8 cellular contexts compared by ENCODE assay signal in the genomic region with DNA sequence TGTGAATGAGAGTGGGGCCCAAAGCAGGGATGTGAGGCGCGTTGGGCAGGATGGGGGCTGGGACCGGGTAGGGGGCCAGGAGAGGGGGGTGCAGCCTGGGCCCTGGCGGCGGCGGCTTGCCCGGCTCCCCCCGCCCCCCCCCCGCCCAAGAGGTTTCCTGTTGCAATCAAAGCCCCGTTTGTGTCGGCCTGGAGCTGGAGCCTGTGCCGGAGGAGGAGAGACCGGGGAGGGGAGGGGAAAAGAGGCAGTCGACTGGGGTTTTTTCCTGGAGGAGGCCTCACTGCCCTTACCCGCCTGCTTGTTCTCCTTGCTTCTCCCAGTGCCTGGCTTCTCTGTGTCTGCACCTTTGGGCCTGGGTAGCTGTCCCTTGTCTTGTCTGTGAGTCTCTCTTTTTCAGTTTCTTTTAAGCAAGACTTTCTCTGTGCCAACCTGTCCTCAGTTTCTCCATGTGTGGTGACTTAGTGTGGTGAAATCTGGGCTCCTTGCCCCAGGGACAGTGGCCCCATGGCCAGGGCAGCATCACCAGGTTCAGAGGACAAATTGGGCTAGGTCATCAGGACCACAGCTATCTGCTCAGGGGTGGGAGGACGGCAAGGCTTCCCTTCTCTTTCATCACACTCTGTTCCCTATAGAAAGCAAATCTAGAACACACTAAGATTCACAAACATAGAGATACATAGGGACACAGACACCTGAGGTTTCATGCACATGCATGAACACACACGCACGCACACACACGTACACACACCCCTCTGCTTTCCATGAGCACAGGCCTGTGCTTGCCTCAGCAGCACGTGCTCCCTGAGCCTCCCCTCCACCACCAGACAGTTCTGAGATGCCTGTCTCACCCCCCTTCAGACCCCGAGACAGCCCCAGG. TPM values are rescaled to one million over a fixed set of nuclear protein-coding genes. Genes with fewer than 3 reads are reported as not detected.
A peak's percentile ranks its signal among the peaks of the same experiment; 100 is the strongest.
DNase-seq lines count a peak whose midpoint lies in the region; ATAC-seq and TF ChIP-seq lines count a peak whose summit lies in the region.

No MANE protein-coding gene starts in this region.

- peaks cover 17% of the 10 kb centered on the region for H3K36me3 Mint-ChIP-seq in CD8-positive, alpha-beta T cell
- H3K36me3 Mint-ChIP-seq in endothelial cell (ENCODE audit: low read depth, unreplicated experiment) = peaks cover 4% of the 10 kb centered on the region

- peaks cover 70% of the 10 kb centered on the region for H3K4me1 Mint-ChIP-seq in CD8-positive, alpha-beta T cell (ENCODE audit: low read depth)
- peaks cover 51% of the 10 kb centered on the region for H3K4me1 Mint-ChIP-seq in endothelial cell (ENCODE audit: unreplicated experiment)

- H2BK12ac ChIP-seq in neuronal stem cell (ENCODE audit: low read length) = peak overlapping the region; percentile 11

- no peaks in the 10 kb centered on the region for H3K9me3 ChIP-seq in CD8-positive, alpha-beta T cell (ENCODE audit: low read length)
- no peaks in the 10 kb centered on the region for H3K9me3 ChIP-seq in neuronal stem cell (replicated peaks in 1 of 2; ENCODE audit: control insufficient read depth in 2 of 2, insufficient read depth in 1 of 2, low read depth in 1 of 2, low read length in 2 of 2)

- H3K9me3 Mint-ChIP-seq in CD8-positive, alpha-beta T cell = no peaks in the 10 kb centered on the region
- no peaks in the 10 kb centered on the region for H3K9me3 Mint-ChIP-seq in endothelial cell (ENCODE audit: unreplicated experiment)

- H3K27me3 Mint-ChIP-seq in CD8-positive, alpha-beta T cell (ENCODE audit: low read depth) = no peaks in the 10 kb centered on the region
- H3K27me3 Mint-ChIP-seq in endothelial cell (ENCODE audit: unreplicated experiment) = peaks cover 13% of the 10 kb centered on the region

- H3K4ac ChIP-seq in neuronal stem cell (ENCODE audit: low read length) = no peak overlapping the region

- H3K18ac ChIP-seq in neuronal stem cell (ENCODE audit: low read length) = peak overlapping the region; percentile 93

- intact Hi-C loops in CD8-positive, alpha-beta T cell (cut with DNase I, micrococcal nuclease) = no loop called here

- WGBS in neuronal stem cell (ENCODE audit: extremely low coverage in 2 of 2, insufficient read length in 2 of 2, insufficient replicate concordance in 1 of 2), 2 donors = no CpG with 5 or more reads among the region's 21 CpGs

- H2AFZ ChIP-seq in neuronal stem cell (ENCODE audit: low read length) = peak overlapping the region; percentile 57

- no peak overlapping the region for H2BK5ac ChIP-seq in neuronal stem cell (ENCODE audit: low read length)

- DNase-seq in CD8-positive, alpha-beta T cell = peak in 2 of 7 experiments; percentile 43
- DNase-seq in T-helper 1 cell (peak in 4 of 5 donors; percentile 30 to 47 (median 38)), endothelial cell (ENCODE audit: low spot score) (no peak), neuronal stem cell (ENCODE audit: low spot score) (no peak), DMS53 (lab: John Stamatoyannopoulos, UW) (no peak)
- no peak for DNase-seq in activated CD4-positive, alpha-beta T cell treated with anti-CD3 and anti-CD28 coated beads, Interleukin-2, amount 50 U/mL, for 48 hours

- no peaks in the 10 kb centered on the region for H3K36me3 ChIP-seq in CD8-positive, alpha-beta T cell (ENCODE audit: insufficient read depth, low read length)
- no peaks in the 10 kb centered on the region for H3K36me3 ChIP-seq in neuronal stem cell (replicated peaks in 1 of 2; ENCODE audit: control insufficient read depth in 2 of 2, insufficient read depth in 2 of 2, low read length in 2 of 2)

- no peak overlapping the region for H3K4me2 ChIP-seq in neuronal stem cell (ENCODE audit: insufficient read depth, low read length, poor library complexity, severe bottlenecking)

- peak overlapping the region; percentile 24 for H2BK15ac ChIP-seq in neuronal stem cell (ENCODE audit: low read length)

- ATAC-seq in CD8-positive, alpha-beta T cell = no peak
- ATAC-seq in HG03280 (IDR thresholded peaks at IDR 0.05; ENCODE audit: unreplicated experiment) (no peak), GM18867 (IDR thresholded peaks at IDR 0.05; ENCODE audit: unreplicated experiment) (no peak)

- no peak overlapping the region for H4K8ac ChIP-seq in neuronal stem cell (ENCODE audit: low read depth, low read length)

- peak overlapping the region; percentile 85 for H3K27ac Mint-ChIP-seq in CD8-positive, alpha-beta T cell
- H3K27ac Mint-ChIP-seq in endothelial cell (ENCODE audit: unreplicated experiment) = peak overlapping the region; percentile 39

- no peak overlapping the region for H3K14ac ChIP-seq in neuronal stem cell (ENCODE audit: low read length)

- no peaks in the 10 kb centered on the region for H3K27me3 ChIP-seq in CD8-positive, alpha-beta T cell (ENCODE audit: insufficient read depth, low read length)
- peaks cover 4 to 28% (median 13%) of the 10 kb centered on the region in 3 experiments for H3K27me3 ChIP-seq in neuronal stem cell (ENCODE audit: control insufficient read depth in 3 of 3, insufficient read depth in 3 of 3, low read depth in 1 of 3, low read length in 3 of 3)

- H2AK5ac ChIP-seq in neuronal stem cell (ENCODE audit: low read depth, low read length) = peak overlapping the region; percentile 43

- H3K4me3 Mint-ChIP-seq in CD8-positive, alpha-beta T cell = peak overlapping the region; percentile 75
- peak overlapping the region; percentile 69 for H3K4me3 Mint-ChIP-seq in endothelial cell (ENCODE audit: unreplicated experiment)

- POLR2A ChIA-PET in CD8-positive, alpha-beta T cell (lab: Charles Lee) = no interaction called here

- H3K4me1 ChIP-seq in CD8-positive, alpha-beta T cell (ENCODE audit: insufficient read depth, low read length) = peaks cover 48% of the 10 kb centered on the region
- peaks cover 41 to 47% of the 10 kb centered on the region in 2 donors for H3K4me1 ChIP-seq in neuronal stem cell (ENCODE audit: control insufficient read depth in 2 of 2, insufficient read depth in 1 of 2, low read depth in 1 of 2, low read length in 2 of 2)

- peak overlapping the region; percentile 18 for H3K4me3 ChIP-seq in CD8-positive, alpha-beta T cell (ENCODE audit: low read depth, low read length)
- no peak overlapping the region for H3K4me3 ChIP-seq in neuronal stem cell (ENCODE audit: low read length in 2 of 2)

- no peaks in the 10 kb centered on the region for H3K79me1 ChIP-seq in neuronal stem cell (ENCODE audit: low read depth, low read length)

- TF ChIP-seq CTCF in CD8-positive, alpha-beta T cell (IDR thresholded peaks at IDR 0.05) = no peak
- TF ChIP-seq CTCF in endothelial cell (IDR thresholded peaks at IDR 0.05; ENCODE audit: unreplicated experiment) = no peak

- peak overlapping the region; percentile 36 for H3K23ac ChIP-seq in neuronal stem cell (ENCODE audit: low read depth, low read length, poor library complexity)

- no peak overlapping the region for H3K9ac ChIP-seq in neuronal stem cell (ENCODE audit: low read depth, low read length, poor library complexity)

- H2BK120ac ChIP-seq in neuronal stem cell (ENCODE audit: low read depth, low read length) = no peak overlapping the region

- CTCF ChIA-PET in CD8-positive, alpha-beta T cell (lab: Charles Lee) = interaction anchor here (0.6 to 2.3 kb wide), 5 partner anchors 10 to 849 kb away, joined by 3 to 7 read pairs (median 3); a partner anchor contains a TSS

- peak overlapping the region; percentile 16 for H3K27ac ChIP-seq in CD8-positive, alpha-beta T cell (ENCODE audit: low read depth, low read length)
- H3K27ac ChIP-seq in neuronal stem cell (replicated peaks; ENCODE audit: low read length) = no peak overlapping the region

- peak overlapping the region; percentile 74 for H4K91ac ChIP-seq in neuronal stem cell (ENCODE audit: low read depth, low read length, poor library complexity)

RNA-seq across cellular contexts. Expression of a gene that starts 8.4 kb away (rescaled TPM):
- total RNA-seq in CD8-positive, alpha-beta T cell = 10 to 100 TPM; 16.1 to 16.5 TPM
- total RNA-seq in endothelial cell (ENCODE audit: unreplicated experiment) = 7.9 TPM
- polyA plus RNA-seq in neuronal stem cell (2013, experiment 1 of 2) = 11.1 TPM
- 10.9 TPM for polyA plus RNA-seq in neuronal stem cell (2013, experiment 2 of 2)

RNA-seq across cellular contexts. Expression of a gene that starts 16.6 kb away (rescaled TPM):
- 100 to 1,000 TPM; 107 to 108 TPM for total RNA-seq in CD8-positive, alpha-beta T cell
- 0.56 TPM for total RNA-seq in endothelial cell (ENCODE audit: unreplicated experiment)
- polyA plus RNA-seq in neuronal stem cell (2013, experiment 1 of 2) = 0.07 TPM
- 0.03 TPM for polyA plus RNA-seq in neuronal stem cell (2013, experiment 2 of 2)

RNA-seq across cellular contexts. Expression of a gene that starts 42.9 kb away (rescaled TPM):
- total RNA-seq in CD8-positive, alpha-beta T cell = 10 to 100 TPM; 28.0 to 29.6 TPM
- 23.8 TPM for total RNA-seq in endothelial cell (ENCODE audit: unreplicated experiment)
- 14.3 TPM for polyA plus RNA-seq in neuronal stem cell (2013, experiment 1 of 2)
- polyA plus RNA-seq in neuronal stem cell (2013, experiment 2 of 2) = 14.1 TPM

RNA-seq across cellular contexts. Expression of a gene that starts 43.1 kb away (rescaled TPM):
- 10 to 100 TPM; 24.8 to 24.9 TPM for total RNA-seq in CD8-positive, alpha-beta T cell
- total RNA-seq in endothelial cell (ENCODE audit: unreplicated experiment) = 47.6 TPM
- 19.7 TPM for polyA plus RNA-seq in neuronal stem cell (2013, experiment 1 of 2)
- polyA plus RNA-seq in neuronal stem cell (2013, experiment 2 of 2) = 19.5 TPM

RNA-seq across cellular contexts. Expression of a gene that starts 44.5 kb away (rescaled TPM):
- 1 to 10 TPM in 1 of 2 experiments, under 1 TPM in 1; 0.56 to 1.7 TPM for total RNA-seq in CD8-positive, alpha-beta T cell
- 11.8 TPM for total RNA-seq in endothelial cell (ENCODE audit: unreplicated experiment)
- polyA plus RNA-seq in neuronal stem cell (2013, experiment 1 of 2) = 14.2 TPM
- 14.1 TPM for polyA plus RNA-seq in neuronal stem cell (2013, experiment 2 of 2)

Comparison
In these comparisons a context has a peak if more than half of its experiments do, and no peak if none do; other contexts are left out.
1. DNase-seq: peak in T-helper 1 cell (4 of 5); none in endothelial cell (single experiment), neuronal stem cell (single experiment), activated CD4-positive, alpha-beta T cell treated with anti-CD3 and anti-CD28 coated beads, Interleukin-2, amount 50 U/mL, for 48 hours (0 of 2) and DMS53 (single experiment).
2. RNA of a gene that starts 16.6 kb away (total RNA-seq): 107 to 108 TPM in CD8-positive, alpha-beta T cell; 0.56 TPM in endothelial cell (single experiment); every median in the first group is over 10 times any median in the second.